ENCODE assay signal across 1 cellular context in the genomic region with DNA sequence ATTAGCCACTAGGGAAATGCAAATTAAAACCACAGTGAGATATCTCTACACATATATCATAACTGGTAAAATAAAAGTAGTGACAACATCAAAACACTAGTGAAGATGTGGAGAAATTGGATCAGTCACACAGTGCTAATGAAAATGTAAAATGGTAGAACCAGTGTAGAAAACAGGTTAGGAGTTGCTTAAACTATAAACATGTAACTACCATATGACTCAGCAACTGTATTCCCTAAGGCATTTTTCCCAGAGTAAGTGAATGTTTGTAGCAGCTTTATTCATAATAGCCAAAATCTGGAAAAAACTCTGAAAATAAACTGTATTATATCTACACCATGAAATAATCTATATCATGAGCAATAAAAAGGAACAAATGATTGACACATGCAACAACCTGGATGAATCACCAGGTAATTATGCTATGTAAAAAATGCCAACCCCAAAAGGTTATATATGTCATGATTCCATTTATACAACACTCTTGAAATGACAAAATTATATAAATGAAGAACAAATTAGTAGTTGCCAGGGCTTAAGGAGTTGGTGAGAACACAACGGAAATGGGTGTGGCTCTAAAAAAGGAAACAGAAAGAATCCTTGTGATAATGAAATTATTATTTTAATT.
TF ChIP-seq lines count a peak whose summit lies in the region.

No MANE protein-coding gene starts in this region.

TF ChIP-seq in GM12878, 131 proteins besides CTCF, POLR2A, EP300 and RAD21:
- TF ChIP-seq ZBTB11 (CRISPR knock-in tag; IDR thresholded peaks at IDR 0.05) (no peak), PKNOX1 (IDR thresholded peaks at IDR 0.05) (peak; percentile 64; the same call in 1 of the 2 replicates), MEF2B (IDR thresholded peaks at IDR 0.05; ENCODE audit: partially characterized antibody, poor library complexity, severe bottlenecking) (peak; percentile 38)
